Comparison of ENCODE assay signal across 8 cellular contexts in the genomic region with DNA sequence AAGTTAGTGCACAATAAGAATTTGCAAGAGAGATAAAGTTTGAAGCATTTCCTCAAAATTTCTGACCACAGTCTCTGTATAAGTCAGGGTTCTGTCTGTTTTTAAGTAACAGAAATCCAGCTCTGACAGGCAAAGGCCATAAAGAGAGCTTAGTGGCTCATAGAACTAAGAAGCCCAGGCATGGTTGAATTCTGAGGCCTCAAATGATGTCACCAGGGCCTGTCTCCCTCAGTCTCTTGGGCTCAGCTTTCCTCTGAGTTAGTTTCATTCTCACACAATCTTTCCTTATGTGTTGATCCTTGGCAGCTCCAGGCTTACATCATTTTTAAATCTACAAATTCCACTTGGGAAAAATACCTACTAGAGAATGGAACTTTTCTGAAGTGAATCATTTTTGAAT.
A peak's percentile ranks its signal among the peaks of the same experiment; 100 is the strongest.
DNase-seq lines count a peak whose midpoint lies in the region; ATAC-seq and TF ChIP-seq lines count a peak whose summit lies in the region.

No MANE protein-coding gene starts in this region.

- H3K4me1 ChIP-seq in Karpas-422 (ENCODE audit: low read length) (peaks cover 15% of the 10 kb centered on the region), aorta (ENCODE audit: control insufficient read depth in 1 of 2, insufficient read depth in 2 of 2, low read length in 2 of 2) (no peaks in the 10 kb centered on the region)

- TF ChIP-seq CTCF in GM10266 (IDR thresholded peaks at IDR 0.05; ENCODE audit: control insufficient read depth, insufficient read depth, low read depth, missing control alignments), result no peak

- H3K27me3 ChIP-seq in Karpas-422 (ENCODE audit: low read length) (no peaks in the 10 kb centered on the region), aorta (ENCODE audit: control insufficient read depth in 1 of 2, insufficient read depth in 2 of 2, low read length in 1 of 2) (no peaks in the 10 kb centered on the region)

- no peaks in the 10 kb centered on the region for H3K9me2 ChIP-seq in Karpas-422 (replicated peaks; ENCODE audit: insufficient read depth, low read length)

- ATAC-seq in GM21390 (IDR thresholded peaks at IDR 0.05; ENCODE audit: unreplicated experiment) (peak; percentile 34), aorta (ENCODE audit: low FRiP score) (no peak)

- H3K4me2 ChIP-seq in Karpas-422 (ENCODE audit: low read depth, low read length, poor library complexity, severe bottlenecking), result no peak overlapping the region

- no peak overlapping the region for H2AFZ ChIP-seq in Karpas-422 (ENCODE audit: low read length)

- no peak overlapping the region for H3K27ac ChIP-seq in Karpas-422 (ENCODE audit: low read length)
- H3K27ac ChIP-seq in aorta (ENCODE audit: low read depth in 1 of 2, low read length in 2 of 2), result no peak overlapping the region

- no peaks in the 10 kb centered on the region for H4K20me1 ChIP-seq in Karpas-422 (ENCODE audit: insufficient read depth, low read depth, low read length)

- no peaks in the 10 kb centered on the region for H3K79me2 ChIP-seq in Karpas-422 (ENCODE audit: low read length)

- H3K36me3 ChIP-seq in Karpas-422 (ENCODE audit: insufficient read depth, low read length) (no peaks in the 10 kb centered on the region), aorta (ENCODE audit: control insufficient read depth in 1 of 2, insufficient read depth in 2 of 2, low read length in 1 of 2) (no peaks in the 10 kb centered on the region)

- no peak overlapping the region for H3K9ac ChIP-seq in Karpas-422 (ENCODE audit: low read length)

- intact Hi-C loops in aorta (cut with DNase I), result no loop called here

- DNase-seq in GM10266 (ENCODE audit: extremely low spot score) (peak; percentile 45), Karpas-422 (peak; percentile 14), islet precursor cell (peak; percentile 75), NCI-H2227 (lab: John Stamatoyannopoulos, UW; ENCODE audit: unreplicated experiment) (no peak), aorta (no peak), NCI-H1048 (lab: John Stamatoyannopoulos, UW) (no peak), KG1 (lab: John Stamatoyannopoulos, UW) (no peak)

- H3K9me3 ChIP-seq in Karpas-422 (ENCODE audit: low read length), result no peaks in the 10 kb centered on the region
- H3K9me3 ChIP-seq in aorta (ENCODE audit: control insufficient read depth, low read length), result no peaks in the 10 kb centered on the region

- H3K4me3 ChIP-seq in Karpas-422 (ENCODE audit: low read length) (no peak overlapping the region), aorta (ENCODE audit: low read length in 2 of 2) (no peak overlapping the region)

Comparison
In these comparisons a context has a peak if more than half of its experiments do, and no peak if none do; other contexts are left out.
1. DNase-seq: peak in GM10266 (single experiment), Karpas-422 (single experiment) and islet precursor cell (single experiment); none in NCI-H2227 (single experiment), aorta (0 of 2), NCI-H1048 (single experiment) and KG1 (single experiment).